Comparison of ENCODE assay signal across 24 cellular contexts in the genomic region with DNA sequence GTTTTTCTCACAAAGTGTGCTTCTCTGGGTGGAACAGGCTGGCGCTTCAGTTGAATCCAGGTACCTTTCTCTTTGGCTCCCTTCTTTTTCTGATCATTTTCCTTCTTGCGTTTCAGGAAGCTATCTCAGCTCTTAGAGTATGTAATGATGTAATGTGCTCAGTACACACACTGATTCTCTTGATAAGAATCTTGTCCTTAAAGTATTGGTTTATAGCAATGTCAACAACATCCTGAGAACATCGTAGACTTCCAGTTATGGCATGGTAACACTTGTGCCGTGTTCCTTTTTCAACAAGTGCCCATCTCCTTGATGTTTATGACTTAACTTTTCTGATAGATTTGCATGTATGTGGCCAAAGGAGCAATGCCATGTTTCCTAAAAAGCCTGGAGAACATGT.
"Had no signal": no experiment of that assay in that cellular context is flagged by ENCODE, and none has a peak within 500 bp of the region (broad histone marks: within the 10 kb centered on the region; RNA-seq: fewer than 3 reads in every experiment).

No MANE protein-coding gene starts in this region.

- ATAC-seq: activated T-helper 17 cell treated with anti-CD3 and anti-CD28 coated beads, Interleukin-2, amount 50 U/mL, for 72 hours; T-cell had no signal

- H3K36me3 Mint-ChIP-seq: activated naive CD8-positive, alpha-beta T cell treated with anti-CD3 and anti-CD28 coated beads for 36 hours; T-cell had no signal

- H3K27ac Mint-ChIP-seq: activated CD4-positive, alpha-beta memory T cell treated with anti-CD3 and anti-CD28 coated beads, Interleukin-2, amount 10 ng/mL, durations not matched to agents 7 days and 5 days; activated CD4-positive, alpha-beta T cell treated with anti-CD3 and anti-CD28 coated beads, Interleukin-2, amount 10 ng/mL, durations not matched to agents 7 days and 5 days; activated naive CD4-positive, alpha-beta T cell treated with anti-CD3 and anti-CD28 coated beads for 36 hours; activated naive CD8-positive, alpha-beta T cell treated with anti-CD3 and anti-CD28 coated beads for 36 hours; activated T-helper 17 cell treated with anti-CD3 and anti-CD28 coated beads, Interleukin-2, amount 50 U/mL, for 72 hours; T-cell had no signal

- H3K27ac ChIP-seq: brain microvascular endothelial cell, PC-9 had no signal

- H3K36me3 ChIP-seq: brain microvascular endothelial cell had no signal

- DNase-seq: activated CD4-positive, alpha-beta memory T cell treated with anti-CD3 and anti-CD28 coated beads, Interleukin-2, amount 10 ng/mL, durations not matched to agents 7 days and 5 days; activated CD4-positive, alpha-beta T cell treated with anti-CD3 and anti-CD28 coated beads, Interleukin-2, amount 10 ng/mL, durations not matched to agents 7 days and 5 days; activated CD4-positive, CD25-positive, alpha-beta regulatory T cell; activated gamma-delta T cell; activated naive CD4-positive, alpha-beta T cell treated with anti-CD3 and anti-CD28 coated beads for 36 hours; activated naive CD8-positive, alpha-beta T cell treated with anti-CD3 and anti-CD28 coated beads for 36 hours; activated T-cell treated with anti-CD3 and anti-CD28 coated beads for 4 hours; activated T-cell treated with anti-CD3 and anti-CD28 coated beads, Interleukin-2, amount 50 U/mL, for 48 hours; brain microvascular endothelial cell; Kasumi-1; KBM-7; NCI-H1092; NCI-H1417; NCI-H1930; NCI-H2171 treated with DMSO at 0.1 percent for 48 hours; NCI-H226; NCI-H510A; NCI-H526 treated with DMSO at 0.1 percent for 48 hours; PC-9; SHP77 treated with DMSO at 0.1 percent for 48 hours; T-cell; T-helper 2 cell; T1000 had no signal

- H3K4me3 Mint-ChIP-seq: activated CD4-positive, alpha-beta memory T cell treated with anti-CD3 and anti-CD28 coated beads, Interleukin-2, amount 10 ng/mL, durations not matched to agents 7 days and 5 days; activated CD4-positive, alpha-beta T cell treated with anti-CD3 and anti-CD28 coated beads, Interleukin-2, amount 10 ng/mL, durations not matched to agents 7 days and 5 days; activated naive CD4-positive, alpha-beta T cell treated with anti-CD3 and anti-CD28 coated beads for 36 hours; activated naive CD8-positive, alpha-beta T cell treated with anti-CD3 and anti-CD28 coated beads for 36 hours; activated T-helper 17 cell treated with anti-CD3 and anti-CD28 coated beads, Interleukin-2, amount 50 U/mL, for 72 hours; T-cell had no signal

- H3K4me1 Mint-ChIP-seq: activated CD4-positive, alpha-beta memory T cell treated with anti-CD3 and anti-CD28 coated beads, Interleukin-2, amount 10 ng/mL, durations not matched to agents 7 days and 5 days; activated T-helper 17 cell treated with anti-CD3 and anti-CD28 coated beads, Interleukin-2, amount 50 U/mL, for 72 hours; T-cell had no signal

- H3K9me3 Mint-ChIP-seq: activated CD4-positive, alpha-beta memory T cell treated with anti-CD3 and anti-CD28 coated beads, Interleukin-2, amount 10 ng/mL, durations not matched to agents 7 days and 5 days; activated CD4-positive, alpha-beta T cell treated with anti-CD3 and anti-CD28 coated beads, Interleukin-2, amount 10 ng/mL, durations not matched to agents 7 days and 5 days; activated naive CD4-positive, alpha-beta T cell treated with anti-CD3 and anti-CD28 coated beads for 36 hours; activated naive CD8-positive, alpha-beta T cell treated with anti-CD3 and anti-CD28 coated beads for 36 hours; activated T-helper 17 cell treated with anti-CD3 and anti-CD28 coated beads, Interleukin-2, amount 50 U/mL, for 72 hours; T-cell had no signal

- H3K27me3 ChIP-seq: brain microvascular endothelial cell had no signal

- H2AFZ ChIP-seq: PC-9 had no signal

- H3K4me2 ChIP-seq: PC-9 had no signal

- H3K4me3 ChIP-seq: PC-9 had no signal
